In the genomic region with DNA sequence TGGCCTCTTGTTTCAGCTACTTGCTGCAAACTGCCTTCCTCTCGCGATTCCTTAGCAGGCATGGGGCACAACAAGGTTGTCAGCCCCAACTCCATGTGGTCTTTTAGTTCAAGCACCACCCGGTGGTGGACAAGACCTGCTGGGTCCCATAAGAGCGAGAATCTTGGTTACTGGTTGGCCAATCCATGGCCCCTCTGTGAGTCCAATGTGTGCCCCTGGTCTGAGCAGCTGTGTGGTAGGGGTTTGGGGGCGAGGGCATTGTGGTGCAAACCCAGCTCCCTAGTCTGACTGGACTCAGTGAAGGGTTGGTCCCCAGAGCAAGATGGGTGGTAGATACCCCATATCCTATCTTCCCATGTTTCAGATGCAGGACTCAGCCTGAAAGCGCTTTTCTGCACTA, we compare ENCODE assay signal across 20 cellular contexts.
"Had no signal": no experiment of that assay in that cellular context is flagged by ENCODE, and none has a peak within 500 bp of the region (broad histone marks: within the 10 kb centered on the region; RNA-seq: fewer than 3 reads in every experiment).

No MANE protein-coding gene starts in this region.

- H3K4me3 ChIP-seq: gastrocnemius medialis, lung, mucosa of descending colon, prostate gland, right lobe of liver, suprapubic skin, vagina had no signal

- H3K4me1 ChIP-seq: prostate gland, right lobe of liver, vagina had no signal

- H3K9me3 ChIP-seq: gastrocnemius medialis, mucosa of descending colon, prostate gland, right lobe of liver, suprapubic skin, vagina had no signal

- H3K36me3 ChIP-seq: prostate gland had no signal

- DNase-seq: effector CD8-positive, alpha-beta T cell; endodermal cell; foreskin fibroblast; gastrocnemius medialis; left ventricle myocardium superior; mucosa of descending colon; naive B cell; right lobe of liver; stimulated activated CD4-positive, alpha-beta T cell treated with anti-CD3 and anti-CD28 coated beads, Interleukin-4, amount 100 ng/mL, for 4 hours; stimulated activated naive CD4-positive, alpha-beta T cell; stimulated activated naive CD8-positive, alpha-beta T cell treated with anti-CD3 and anti-CD28 coated beads, Interleukin-15, amount 100 ng/mL, for 72 hours; trophoblast cell had no signal

- ATAC-seq: esophagus mucosa; gastrocnemius medialis; left ventricle myocardium superior; mucosa of descending colon; natural killer cell treated with Interleukin-12 subunit alpha and Interleukin-12 subunit beta and Interleukin-15 and Interleukin-18, amount 100 ng/mL, for 72 hours; right lobe of liver; stimulated activated naive CD8-positive, alpha-beta T cell treated with anti-CD3 and anti-CD28 coated beads, Interleukin-15, amount 100 ng/mL, for 72 hours had no signal

- H3K27me3 ChIP-seq: gastrocnemius medialis, right lobe of liver, suprapubic skin, vagina had no signal

- H3K27ac ChIP-seq: epithelial cell of prostate, gastrocnemius medialis, parathyroid adenoma, prostate gland, right lobe of liver, suprapubic skin, vagina had no signal
